In the genomic region with DNA sequence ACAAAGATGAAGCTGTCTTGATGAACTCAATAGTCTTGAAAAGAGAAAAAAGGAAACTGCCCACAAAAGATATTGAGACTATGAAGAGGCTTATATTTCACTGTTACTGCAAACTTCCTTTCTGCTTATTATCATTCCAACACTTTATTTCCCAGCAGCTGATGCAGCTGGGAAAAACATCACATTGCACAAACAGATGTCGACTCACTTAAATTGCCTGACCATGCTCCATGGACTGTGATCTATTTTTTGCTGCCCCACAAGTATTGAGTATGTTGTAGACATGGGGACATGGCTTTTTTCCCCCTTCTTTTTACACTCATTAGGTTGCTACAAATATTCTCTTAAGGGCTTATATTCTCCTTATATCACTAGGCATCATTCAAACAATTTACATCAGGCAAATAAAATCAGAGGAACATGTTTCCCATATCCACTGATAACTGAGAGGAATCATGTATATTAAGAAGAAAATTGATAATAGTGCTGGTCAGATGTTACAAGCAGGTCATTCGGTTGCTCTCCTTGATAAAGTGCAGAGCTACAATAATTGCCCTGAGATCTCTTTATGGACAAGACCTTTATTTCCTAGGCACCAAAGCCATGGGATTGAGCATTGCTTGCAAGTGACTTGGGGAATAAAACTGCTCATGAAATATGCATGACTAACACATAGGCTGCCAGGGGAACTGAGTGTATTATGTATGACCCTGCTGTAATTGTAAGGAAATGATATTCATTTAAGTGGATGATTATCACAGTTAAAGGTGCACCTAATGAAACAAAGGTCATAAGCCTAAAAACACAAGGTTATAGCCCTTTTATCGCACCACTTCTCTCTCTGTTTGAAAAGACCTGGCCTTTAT, we compare ENCODE assay signal across 19 cellular contexts.
A peak's percentile ranks its signal among the peaks of the same experiment; 100 is the strongest.
DNase-seq lines count a peak whose midpoint lies in the region; ATAC-seq and TF ChIP-seq lines count a peak whose summit lies in the region.
"Had no signal": no experiment of that assay in that cellular context is flagged by ENCODE, and none has a peak within 500 bp of the region (broad histone marks: within the 10 kb centered on the region; RNA-seq: fewer than 3 reads in every experiment).

No MANE protein-coding gene starts in this region.

- H3K27ac ChIP-seq in aorta (ENCODE audit: low read depth in 1 of 2, low read length in 2 of 2) = no peak overlapping the region

- H3K4me3 ChIP-seq in epithelial cell of esophagus (ENCODE audit: low read length) (no peak overlapping the region), aorta (ENCODE audit: low read length in 2 of 2) (no peak overlapping the region)
- H3K4me3 ChIP-seq: lung had no signal

- TF ChIP-seq CTCF in epithelial cell of esophagus (IDR thresholded peaks at IDR 0.05; ENCODE audit: insufficient read depth, low read depth, low read length, missing control alignments) = no peak

- H3K4me1 ChIP-seq in aorta (ENCODE audit: control insufficient read depth in 1 of 2, insufficient read depth in 2 of 2, low read length in 2 of 2) = no peaks in the 10 kb centered on the region

- H3K27ac Mint-ChIP-seq in activated CD8-positive, alpha-beta memory T cell treated with anti-CD3 and anti-CD28 coated beads, Interleukin-2, amount 10 ng/mL, durations not matched to agents 7 days and 5 days = no peak overlapping the region
- H3K27ac Mint-ChIP-seq: activated naive CD8-positive, alpha-beta T cell; stimulated activated naive CD8-positive, alpha-beta T cell treated with anti-CD3 and anti-CD28 coated beads, Interleukin-15, Interleukin-2, amounts not matched to agents 100 ng/mL and 50 ng/mL, for 24 hours; T-helper 2 cell treated with Interferon-gamma antibody and Interleukin-4, amounts not matched to agents 5 μg/mL and 100 μg/mL, for 36 hours had no signal

- H3K27me3 ChIP-seq in aorta (ENCODE audit: control insufficient read depth in 1 of 2, insufficient read depth in 2 of 2, low read length in 1 of 2) = no peaks in the 10 kb centered on the region

- H3K36me3 ChIP-seq in aorta (ENCODE audit: control insufficient read depth in 1 of 2, insufficient read depth in 2 of 2, low read length in 1 of 2) = no peaks in the 10 kb centered on the region

- 82 to 88% methylated on average over 3 of the region's 3 CpGs for WGBS in aorta, 2 donors

- no peaks in the 10 kb centered on the region for H3K4me1 Mint-ChIP-seq in activated CD8-positive, alpha-beta memory T cell treated with anti-CD3 and anti-CD28 coated beads, Interleukin-2, amount 10 ng/mL, durations not matched to agents 7 days and 5 days

- DNase-seq in GM04504 (ENCODE audit: low read depth) (peak; percentile 2), NCI-H526 treated with DMSO at 0.1 percent for 48 hours (lab: John Stamatoyannopoulos, UW) (peak; percentile 45), epithelial cell of esophagus (ENCODE audit: low read depth) (peak; percentile 36), myocyte (ENCODE audit: low read depth) (peak; percentile 61), posterior vena cava (ENCODE audit: low spot score) (no peak), aorta (no peak)
- DNase-seq in activated CD8-positive, alpha-beta memory T cell treated with anti-CD3 and anti-CD28 coated beads, Interleukin-2, amount 10 ng/mL, durations not matched to agents 7 days and 5 days = no peak
- no peak for DNase-seq in stimulated activated CD4-positive, alpha-beta T cell treated with anti-CD3 and anti-CD28 coated beads, Interleukin-4, amount 100 ng/mL, for 1 hour
- DNase-seq: activated CD4-positive, alpha-beta T cell treated with anti-CD3 and anti-CD28 coated beads for 4 hours; cerebellar nuclear complex; erythroblast; KBM-7; NCI-H1417 treated with DMSO at 0.1 percent for 48 hours; NCI-H510A; small intestine had no signal

- intact Hi-C loops in posterior vena cava (cut with DNase I) (no loop called here), aorta (cut with DNase I) (no loop called here)

- peaks cover 4% of the 10 kb centered on the region for H3K9me3 ChIP-seq in aorta (ENCODE audit: control insufficient read depth, low read length)

- H3K9me3 Mint-ChIP-seq in activated CD8-positive, alpha-beta memory T cell treated with anti-CD3 and anti-CD28 coated beads, Interleukin-2, amount 10 ng/mL, durations not matched to agents 7 days and 5 days (ENCODE audit: low read depth) = no peaks in the 10 kb centered on the region
- H3K9me3 Mint-ChIP-seq: stimulated activated naive CD8-positive, alpha-beta T cell treated with anti-CD3 and anti-CD28 coated beads, Interleukin-15, Interleukin-2, amounts not matched to agents 100 ng/mL and 50 ng/mL, for 24 hours had no signal

- no peaks in the 10 kb centered on the region for H3K27me3 Mint-ChIP-seq in activated CD8-positive, alpha-beta memory T cell treated with anti-CD3 and anti-CD28 coated beads, Interleukin-2, amount 10 ng/mL, durations not matched to agents 7 days and 5 days
- H3K27me3 Mint-ChIP-seq: activated naive CD8-positive, alpha-beta T cell; stimulated activated naive CD8-positive, alpha-beta T cell treated with anti-CD3 and anti-CD28 coated beads, Interleukin-15, Interleukin-2, amounts not matched to agents 100 ng/mL and 50 ng/mL, for 24 hours had no signal

- no peak for ATAC-seq in aorta (ENCODE audit: low FRiP score)
- ATAC-seq in activated CD8-positive, alpha-beta memory T cell treated with anti-CD3 and anti-CD28 coated beads, Interleukin-2, amount 10 ng/mL, durations not matched to agents 7 days and 5 days = no peak

- CTCF ChIA-PET in activated CD8-positive, alpha-beta memory T cell treated with anti-CD3 and anti-CD28 coated beads, Interleukin-2, amount 10 ng/mL, durations not matched to agents 7 days and 5 days (lab: Charles Lee) = no interaction called here

- H3K4me3 Mint-ChIP-seq in activated CD8-positive, alpha-beta memory T cell treated with anti-CD3 and anti-CD28 coated beads, Interleukin-2, amount 10 ng/mL, durations not matched to agents 7 days and 5 days = no peak overlapping the region
- H3K4me3 Mint-ChIP-seq: activated naive CD8-positive, alpha-beta T cell; stimulated activated naive CD8-positive, alpha-beta T cell treated with anti-CD3 and anti-CD28 coated beads, Interleukin-15, Interleukin-2, amounts not matched to agents 100 ng/mL and 50 ng/mL, for 24 hours; T-helper 2 cell treated with Interferon-gamma antibody and Interleukin-4, amounts not matched to agents 5 μg/mL and 100 μg/mL, for 36 hours had no signal

- no peaks in the 10 kb centered on the region for H3K36me3 Mint-ChIP-seq in activated CD8-positive, alpha-beta memory T cell treated with anti-CD3 and anti-CD28 coated beads, Interleukin-2, amount 10 ng/mL, durations not matched to agents 7 days and 5 days
- H3K36me3 Mint-ChIP-seq: activated naive CD8-positive, alpha-beta T cell had no signal

Comparison
In these comparisons a context has a peak if more than half of its experiments do, and no peak if none do; other contexts are left out.
1. DNase-seq: peak in GM04504 (single experiment), NCI-H526 treated with DMSO at 0.1 percent for 48 hours (single experiment), epithelial cell of esophagus (single experiment) and myocyte (single experiment); none in posterior vena cava (single experiment), aorta (0 of 2), activated CD8-positive, alpha-beta memory T cell treated with anti-CD3 and anti-CD28 coated beads, Interleukin-2, amount 10 ng/mL, durations not matched to agents 7 days and 5 days (single experiment) and stimulated activated CD4-positive, alpha-beta T cell treated with anti-CD3 and anti-CD28 coated beads, Interleukin-4, amount 100 ng/mL, for 1 hour (single experiment).